In the genomic region with DNA sequence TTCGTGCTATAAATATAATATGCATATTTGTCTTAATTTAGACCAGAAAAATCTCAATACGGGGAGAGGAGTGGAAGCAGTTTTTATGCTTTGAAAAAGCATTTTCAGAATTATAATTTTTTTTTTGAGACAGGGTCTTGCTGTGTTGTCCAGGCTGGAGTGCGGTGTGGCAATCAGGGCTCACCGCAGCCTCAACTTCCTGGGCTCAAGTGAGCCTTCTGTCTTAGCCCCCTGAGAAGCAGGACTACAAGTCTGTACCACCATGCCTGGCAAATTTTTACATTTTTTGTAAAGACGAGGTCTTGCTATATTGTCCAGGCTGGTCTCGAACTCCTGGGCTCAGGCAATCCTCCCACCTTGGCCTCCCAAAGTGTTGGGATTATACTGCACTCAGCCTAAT, we compare ENCODE assay signal across 2 cellular contexts.
A peak's percentile ranks its signal among the peaks of the same experiment; 100 is the strongest.
TF ChIP-seq lines count a peak whose summit lies in the region.

No MANE protein-coding gene starts in this region.

TF ChIP-seq in HepG2, 621 proteins besides CTCF, POLR2A, EP300 and RAD21 (continued from another document):
- TF ChIP-seq, protein P1, sequence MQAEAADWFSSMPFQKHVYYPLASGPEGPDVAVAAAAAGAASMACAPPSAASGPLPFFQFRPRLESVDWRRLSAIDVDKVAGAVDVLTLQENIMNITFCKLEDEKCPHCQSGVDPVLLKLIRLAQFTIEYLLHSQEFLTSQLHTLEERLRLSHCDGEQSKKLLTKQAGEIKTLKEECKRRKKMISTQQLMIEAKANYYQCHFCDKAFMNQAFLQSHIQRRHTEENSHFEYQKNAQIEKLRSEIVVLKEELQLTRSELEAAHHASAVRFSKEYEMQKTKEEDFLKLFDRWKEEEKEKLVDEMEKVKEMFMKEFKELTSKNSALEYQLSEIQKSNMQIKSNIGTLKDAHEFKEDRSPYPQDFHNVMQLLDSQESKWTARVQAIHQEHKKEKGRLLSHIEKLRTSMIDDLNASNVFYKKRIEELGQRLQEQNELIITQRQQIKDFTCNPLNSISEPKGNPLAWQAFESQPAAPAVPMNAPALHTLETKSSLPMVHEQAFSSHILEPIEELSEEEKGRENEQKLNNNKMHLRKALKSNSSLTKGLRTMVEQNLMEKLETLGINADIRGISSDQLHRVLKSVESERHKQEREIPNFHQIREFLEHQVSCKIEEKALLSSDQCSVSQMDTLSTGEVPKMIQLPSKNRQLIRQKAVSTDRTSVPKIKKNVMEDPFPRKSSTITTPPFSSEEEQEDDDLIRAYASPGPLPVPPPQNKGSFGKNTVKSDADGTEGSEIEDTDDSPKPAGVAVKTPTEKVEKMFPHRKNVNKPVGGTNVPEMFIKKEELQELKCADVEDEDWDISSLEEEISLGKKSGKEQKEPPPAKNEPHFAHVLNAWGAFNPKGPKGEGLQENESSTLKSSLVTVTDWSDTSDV (CRISPR knock-in tag; IDR thresholded peaks at IDR 0.05): no peak

TF ChIP-seq in K562, 482 proteins besides CTCF, POLR2A, EP300 and RAD21 (continued from another document):
- TF ChIP-seq, protein P2, sequence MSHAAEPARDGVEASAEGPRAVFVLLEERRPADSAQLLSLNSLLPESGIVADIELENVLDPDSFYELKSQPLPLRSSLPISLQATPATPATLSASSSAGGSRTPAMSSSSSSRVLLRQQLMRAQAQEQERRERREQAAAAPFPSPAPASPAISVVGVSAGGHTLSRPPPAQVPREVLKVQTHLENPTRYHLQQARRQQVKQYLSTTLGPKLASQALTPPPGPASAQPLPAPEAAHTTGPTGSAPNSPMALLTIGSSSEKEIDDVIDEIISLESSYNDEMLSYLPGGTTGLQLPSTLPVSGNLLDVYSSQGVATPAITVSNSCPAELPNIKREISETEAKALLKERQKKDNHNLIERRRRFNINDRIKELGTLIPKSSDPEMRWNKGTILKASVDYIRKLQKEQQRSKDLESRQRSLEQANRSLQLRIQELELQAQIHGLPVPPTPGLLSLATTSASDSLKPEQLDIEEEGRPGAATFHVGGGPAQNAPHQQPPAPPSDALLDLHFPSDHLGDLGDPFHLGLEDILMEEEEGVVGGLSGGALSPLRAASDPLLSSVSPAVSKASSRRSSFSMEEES (CRISPR knock-in tag; IDR thresholded peaks at IDR 0.05): no peak
- TF ChIP-seq, protein P3, sequence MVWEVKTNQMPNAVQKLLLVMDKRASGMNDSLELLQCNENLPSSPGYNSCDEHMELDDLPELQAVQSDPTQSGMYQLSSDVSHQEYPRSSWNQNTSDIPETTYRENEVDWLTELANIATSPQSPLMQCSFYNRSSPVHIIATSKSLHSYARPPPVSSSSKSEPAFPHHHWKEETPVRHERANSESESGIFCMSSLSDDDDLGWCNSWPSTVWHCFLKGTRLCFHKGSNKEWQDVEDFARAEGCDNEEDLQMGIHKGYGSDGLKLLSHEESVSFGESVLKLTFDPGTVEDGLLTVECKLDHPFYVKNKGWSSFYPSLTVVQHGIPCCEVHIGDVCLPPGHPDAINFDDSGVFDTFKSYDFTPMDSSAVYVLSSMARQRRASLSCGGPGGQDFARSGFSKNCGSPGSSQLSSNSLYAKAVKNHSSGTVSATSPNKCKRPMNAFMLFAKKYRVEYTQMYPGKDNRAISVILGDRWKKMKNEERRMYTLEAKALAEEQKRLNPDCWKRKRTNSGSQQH (CRISPR knock-in tag; IDR thresholded peaks at IDR 0.05): no peak
- TF ChIP-seq, protein P4, sequence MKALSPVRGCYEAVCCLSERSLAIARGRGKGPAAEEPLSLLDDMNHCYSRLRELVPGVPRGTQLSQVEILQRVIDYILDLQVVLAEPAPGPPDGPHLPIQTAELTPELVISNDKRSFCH (CRISPR knock-in tag; IDR thresholded peaks at IDR 0.05): no peak
- TF ChIP-seq, protein P4 (tag; IDR thresholded peaks at IDR 0.05): no peak
- TF ChIP-seq HOXB6 (CRISPR knock-in tag; IDR thresholded peaks at IDR 0.05; ENCODE audit: borderline replicate concordance) (no peak), RBM25 (IDR thresholded peaks at IDR 0.05; ENCODE audit: low read depth, low read length, severe bottlenecking) (peak; percentile 13), LEF1 (IDR thresholded peaks at IDR 0.05) (no peak)
